3 cellular contexts compared by ENCODE assay signal in the genomic region with DNA sequence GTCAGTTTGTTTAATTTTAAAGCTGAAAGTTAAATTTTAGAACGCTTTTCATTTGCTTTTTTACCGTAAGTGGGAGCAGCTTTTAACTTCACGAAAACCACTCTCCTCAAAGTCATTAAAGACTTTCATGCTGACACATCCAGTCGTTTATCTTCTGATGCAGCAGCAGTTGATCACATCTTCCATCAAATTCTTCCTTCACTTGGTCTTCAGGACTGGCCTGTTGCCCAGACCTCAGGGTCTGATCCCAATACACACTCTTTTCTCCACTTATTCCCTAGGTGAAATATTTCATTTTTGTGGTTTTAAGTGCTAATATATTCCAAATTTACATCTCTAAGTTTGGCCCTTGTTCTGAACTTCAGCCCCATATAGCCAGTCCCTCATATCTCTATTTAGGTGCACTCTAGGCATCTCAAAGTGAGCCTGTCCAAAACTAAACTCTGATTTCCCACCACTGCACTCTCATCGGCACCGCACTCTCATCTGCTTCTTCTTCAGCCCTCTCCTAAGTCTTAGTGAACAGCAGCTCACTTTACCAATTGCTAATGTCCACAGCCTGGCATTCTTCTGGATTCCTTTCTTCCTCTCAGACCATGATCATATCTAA.
TF ChIP-seq lines count a peak whose summit lies in the region.

No MANE protein-coding gene starts in this region.

TF ChIP-seq in GM23338, 12 proteins besides CTCF, POLR2A, EP300 and RAD21:
- TF ChIP-seq JUNB (IDR thresholded peaks at IDR 0.05; ENCODE audit: unreplicated experiment) = no peak

TF ChIP-seq in SK-N-SH, 30 proteins besides CTCF, POLR2A, EP300 and RAD21:
- TF ChIP-seq, protein P1, sequence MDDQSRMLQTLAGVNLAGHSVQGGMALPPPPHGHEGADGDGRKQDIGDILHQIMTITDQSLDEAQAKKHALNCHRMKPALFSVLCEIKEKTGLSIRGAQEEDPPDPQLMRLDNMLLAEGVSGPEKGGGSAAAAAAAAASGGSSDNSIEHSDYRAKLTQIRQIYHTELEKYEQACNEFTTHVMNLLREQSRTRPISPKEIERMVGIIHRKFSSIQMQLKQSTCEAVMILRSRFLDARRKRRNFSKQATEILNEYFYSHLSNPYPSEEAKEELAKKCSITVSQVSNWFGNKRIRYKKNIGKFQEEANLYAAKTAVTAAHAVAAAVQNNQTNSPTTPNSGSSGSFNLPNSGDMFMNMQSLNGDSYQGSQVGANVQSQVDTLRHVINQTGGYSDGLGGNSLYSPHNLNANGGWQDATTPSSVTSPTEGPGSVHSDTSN (IDR thresholded peaks at IDR 0.05) = peak; percentile 83
- no peak for TF ChIP-seq POLR2AphosphoS5 (IDR thresholded peaks at IDR 0.05; ENCODE audit: low read depth, low read length)
- 0 out of 2 replicates have a peak, but pooled peaks have one; percentile 23 for TF ChIP-seq JUND (IDR thresholded peaks at IDR 0.05)
- peak; percentile 55 for TF ChIP-seq NFIC (IDR thresholded peaks at IDR 0.05; ENCODE audit: borderline replicate concordance)
- TF ChIP-seq TCF12 (IDR thresholded peaks at IDR 0.05) = peak; percentile 46
- 0 out of 2 replicates have a peak, but pooled peaks have one; percentile 24 for TF ChIP-seq TEAD4 (IDR thresholded peaks at IDR 0.05; ENCODE audit: borderline replicate concordance, insufficient read depth)
- no peak for TF ChIP-seq ZBTB33 (IDR thresholded peaks at IDR 0.05; ENCODE audit: borderline replicate concordance, low read depth)
- TF ChIP-seq ELF1 (IDR thresholded peaks at IDR 0.05) = no peak
TF ChIP-seq in SK-N-SH: peak in this region for 5.

TF ChIP-seq in H1, 55 proteins besides CTCF, POLR2A, EP300 and RAD21:
- no peak for TF ChIP-seq SAP30 (IDR thresholded peaks at IDR 0.05; ENCODE audit: insufficient read depth, insufficient replicate concordance, low read length)
- TF ChIP-seq TAF1 (IDR thresholded peaks at IDR 0.05; ENCODE audit: low read depth, low read length) = no peak
- no peak for TF ChIP-seq TAF7 (optimal IDR thresholded peaks at IDR 0.05; ENCODE audit: borderline replicate concordance, low read depth, low read length)
- TF ChIP-seq E2F6 (IDR thresholded peaks at IDR 0.05) = no peak
- no peak for TF ChIP-seq CHD1 (IDR thresholded peaks at IDR 0.05; ENCODE audit: low read depth, low read length)
- TF ChIP-seq, protein P2, sequence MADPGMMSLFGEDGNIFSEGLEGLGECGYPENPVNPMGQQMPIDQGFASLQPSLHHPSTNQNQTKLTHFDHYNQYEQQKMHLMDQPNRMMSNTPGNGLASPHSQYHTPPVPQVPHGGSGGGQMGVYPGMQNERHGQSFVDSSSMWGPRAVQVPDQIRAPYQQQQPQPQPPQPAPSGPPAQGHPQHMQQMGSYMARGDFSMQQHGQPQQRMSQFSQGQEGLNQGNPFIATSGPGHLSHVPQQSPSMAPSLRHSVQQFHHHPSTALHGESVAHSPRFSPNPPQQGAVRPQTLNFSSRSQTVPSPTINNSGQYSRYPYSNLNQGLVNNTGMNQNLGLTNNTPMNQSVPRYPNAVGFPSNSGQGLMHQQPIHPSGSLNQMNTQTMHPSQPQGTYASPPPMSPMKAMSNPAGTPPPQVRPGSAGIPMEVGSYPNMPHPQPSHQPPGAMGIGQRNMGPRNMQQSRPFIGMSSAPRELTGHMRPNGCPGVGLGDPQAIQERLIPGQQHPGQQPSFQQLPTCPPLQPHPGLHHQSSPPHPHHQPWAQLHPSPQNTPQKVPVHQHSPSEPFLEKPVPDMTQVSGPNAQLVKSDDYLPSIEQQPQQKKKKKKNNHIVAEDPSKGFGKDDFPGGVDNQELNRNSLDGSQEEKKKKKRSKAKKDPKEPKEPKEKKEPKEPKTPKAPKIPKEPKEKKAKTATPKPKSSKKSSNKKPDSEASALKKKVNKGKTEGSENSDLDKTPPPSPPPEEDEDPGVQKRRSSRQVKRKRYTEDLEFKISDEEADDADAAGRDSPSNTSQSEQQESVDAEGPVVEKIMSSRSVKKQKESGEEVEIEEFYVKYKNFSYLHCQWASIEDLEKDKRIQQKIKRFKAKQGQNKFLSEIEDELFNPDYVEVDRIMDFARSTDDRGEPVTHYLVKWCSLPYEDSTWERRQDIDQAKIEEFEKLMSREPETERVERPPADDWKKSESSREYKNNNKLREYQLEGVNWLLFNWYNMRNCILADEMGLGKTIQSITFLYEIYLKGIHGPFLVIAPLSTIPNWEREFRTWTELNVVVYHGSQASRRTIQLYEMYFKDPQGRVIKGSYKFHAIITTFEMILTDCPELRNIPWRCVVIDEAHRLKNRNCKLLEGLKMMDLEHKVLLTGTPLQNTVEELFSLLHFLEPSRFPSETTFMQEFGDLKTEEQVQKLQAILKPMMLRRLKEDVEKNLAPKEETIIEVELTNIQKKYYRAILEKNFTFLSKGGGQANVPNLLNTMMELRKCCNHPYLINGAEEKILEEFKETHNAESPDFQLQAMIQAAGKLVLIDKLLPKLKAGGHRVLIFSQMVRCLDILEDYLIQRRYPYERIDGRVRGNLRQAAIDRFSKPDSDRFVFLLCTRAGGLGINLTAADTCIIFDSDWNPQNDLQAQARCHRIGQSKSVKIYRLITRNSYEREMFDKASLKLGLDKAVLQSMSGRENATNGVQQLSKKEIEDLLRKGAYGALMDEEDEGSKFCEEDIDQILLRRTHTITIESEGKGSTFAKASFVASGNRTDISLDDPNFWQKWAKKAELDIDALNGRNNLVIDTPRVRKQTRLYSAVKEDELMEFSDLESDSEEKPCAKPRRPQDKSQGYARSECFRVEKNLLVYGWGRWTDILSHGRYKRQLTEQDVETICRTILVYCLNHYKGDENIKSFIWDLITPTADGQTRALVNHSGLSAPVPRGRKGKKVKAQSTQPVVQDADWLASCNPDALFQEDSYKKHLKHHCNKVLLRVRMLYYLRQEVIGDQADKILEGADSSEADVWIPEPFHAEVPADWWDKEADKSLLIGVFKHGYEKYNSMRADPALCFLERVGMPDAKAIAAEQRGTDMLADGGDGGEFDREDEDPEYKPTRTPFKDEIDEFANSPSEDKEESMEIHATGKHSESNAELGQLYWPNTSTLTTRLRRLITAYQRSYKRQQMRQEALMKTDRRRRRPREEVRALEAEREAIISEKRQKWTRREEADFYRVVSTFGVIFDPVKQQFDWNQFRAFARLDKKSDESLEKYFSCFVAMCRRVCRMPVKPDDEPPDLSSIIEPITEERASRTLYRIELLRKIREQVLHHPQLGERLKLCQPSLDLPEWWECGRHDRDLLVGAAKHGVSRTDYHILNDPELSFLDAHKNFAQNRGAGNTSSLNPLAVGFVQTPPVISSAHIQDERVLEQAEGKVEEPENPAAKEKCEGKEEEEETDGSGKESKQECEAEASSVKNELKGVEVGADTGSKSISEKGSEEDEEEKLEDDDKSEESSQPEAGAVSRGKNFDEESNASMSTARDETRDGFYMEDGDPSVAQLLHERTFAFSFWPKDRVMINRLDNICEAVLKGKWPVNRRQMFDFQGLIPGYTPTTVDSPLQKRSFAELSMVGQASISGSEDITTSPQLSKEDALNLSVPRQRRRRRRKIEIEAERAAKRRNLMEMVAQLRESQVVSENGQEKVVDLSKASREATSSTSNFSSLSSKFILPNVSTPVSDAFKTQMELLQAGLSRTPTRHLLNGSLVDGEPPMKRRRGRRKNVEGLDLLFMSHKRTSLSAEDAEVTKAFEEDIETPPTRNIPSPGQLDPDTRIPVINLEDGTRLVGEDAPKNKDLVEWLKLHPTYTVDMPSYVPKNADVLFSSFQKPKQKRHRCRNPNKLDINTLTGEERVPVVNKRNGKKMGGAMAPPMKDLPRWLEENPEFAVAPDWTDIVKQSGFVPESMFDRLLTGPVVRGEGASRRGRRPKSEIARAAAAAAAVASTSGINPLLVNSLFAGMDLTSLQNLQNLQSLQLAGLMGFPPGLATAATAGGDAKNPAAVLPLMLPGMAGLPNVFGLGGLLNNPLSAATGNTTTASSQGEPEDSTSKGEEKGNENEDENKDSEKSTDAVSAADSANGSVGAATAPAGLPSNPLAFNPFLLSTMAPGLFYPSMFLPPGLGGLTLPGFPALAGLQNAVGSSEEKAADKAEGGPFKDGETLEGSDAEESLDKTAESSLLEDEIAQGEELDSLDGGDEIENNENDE (IDR thresholded peaks at IDR 0.05; ENCODE audit: insufficient replicate concordance, low read length) = no peak
- TF ChIP-seq HDAC6 (IDR thresholded peaks at IDR 0.05; ENCODE audit: low read depth, low read length) = no peak
- no peak for TF ChIP-seq MAX (IDR thresholded peaks at IDR 0.05)
